9 cellular contexts compared by ENCODE assay signal in genomic region chr22:37843746-37844089, GRCh38. TPM values are rescaled to one million over a fixed set of nuclear protein-coding genes. Genes with fewer than 3 reads are reported as not detected.
A peak's percentile ranks its signal among the peaks of the same experiment; 100 is the strongest.
DNase-seq lines count a peak whose midpoint lies in the region; ATAC-seq and TF ChIP-seq lines count a peak whose summit lies in the region.
"Had no signal": no experiment of that assay in that cellular context is flagged by ENCODE, and none has a peak within 500 bp of the region (broad histone marks: within the 10 kb centered on the region; RNA-seq: fewer than 3 reads in every experiment).

No MANE protein-coding gene starts in this region.

- TF ChIP-seq EP300 in neural cell (conservative IDR thresholded peaks at IDR 0.05; ENCODE audit: poor library complexity, severe bottlenecking) = no peak

- H3K9me3 Mint-ChIP-seq in CD4-positive, alpha-beta memory T cell = no peaks in the 10 kb centered on the region
- peaks cover 4% of the 10 kb centered on the region for H3K9me3 Mint-ChIP-seq in activated CD4-positive, alpha-beta T cell treated with anti-CD3 and anti-CD28 coated beads, Interleukin-2, amount 10 ng/mL, durations not matched to agents 7 days and 5 days
- H3K9me3 Mint-ChIP-seq in type B pancreatic cell = peaks cover 3% of the 10 kb centered on the region

- H3K9me2 ChIP-seq in neural cell (ENCODE audit: insufficient read depth, low read length) = no peaks in the 10 kb centered on the region

- ATAC-seq in GM19463 (IDR thresholded peaks at IDR 0.05; ENCODE audit: unreplicated experiment) (peak; percentile 40), HG03460 (IDR thresholded peaks at IDR 0.05; ENCODE audit: unreplicated experiment) (peak; percentile 19)

- peaks cover 21% of the 10 kb centered on the region for H3K4me1 ChIP-seq in CD4-positive, alpha-beta memory T cell (ENCODE audit: insufficient read depth, low read length)

- H3K4me2 ChIP-seq in neural cell (ENCODE audit: low read length) = peak overlapping the region; percentile 70

- no peak for TF ChIP-seq RAD21 in neural cell (conservative IDR thresholded peaks at IDR 0.05)

- peak overlapping the region; percentile 87 to 95 (median 91) for H3K27ac Mint-ChIP-seq in CD4-positive, alpha-beta memory T cell
- H3K27ac Mint-ChIP-seq in activated CD4-positive, alpha-beta T cell treated with anti-CD3 and anti-CD28 coated beads, Interleukin-2, amount 10 ng/mL, durations not matched to agents 7 days and 5 days = peak overlapping the region; percentile 92
- H3K27ac Mint-ChIP-seq in type B pancreatic cell = peak overlapping the region; percentile 86

- CTCF ChIA-PET in CD4-positive, alpha-beta memory T cell (lab: Charles Lee; ENCODE audit: partially characterized antibody) = interaction anchor here (0.7 to 1.4 kb wide), 8 partner anchors 9 to 62 kb away, joined by 3 to 7 read pairs (median 4); no protein-coding TSS in a partner anchor
- CTCF ChIA-PET in activated CD4-positive, alpha-beta T cell treated with anti-CD3 and anti-CD28 coated beads, Interleukin-2, amount 10 ng/mL, durations not matched to agents 7 days and 5 days (lab: Charles Lee) = interaction anchor here (0.8 to 2.3 kb wide), 12 partner anchors 9 to 277 kb away, joined by 3 to 9 read pairs (median 4); partner anchors contain the start of gene GGA1

- no peaks in the 10 kb centered on the region for H3K27me3 ChIP-seq in CD4-positive, alpha-beta memory T cell (ENCODE audit: insufficient read depth, low read length)
- no peaks in the 10 kb centered on the region for H3K27me3 ChIP-seq in neural cell (ENCODE audit: insufficient read depth, low read depth, low read length)

- POLR2A ChIA-PET in CD4-positive, alpha-beta memory T cell (lab: Charles Lee; ENCODE audit: partially characterized antibody) = interaction anchor here (0.5 to 2.3 kb wide), 18 partner anchors 11 to 1549 kb away, joined by 3 to 13 read pairs (median 4); partner anchors contain the start of genes C22orf23, GCAT, GGA1 and MICALL1
- POLR2A ChIA-PET in activated CD4-positive, alpha-beta T cell treated with anti-CD3 and anti-CD28 coated beads, Interleukin-2, amount 10 ng/mL, durations not matched to agents 7 days and 5 days (lab: Charles Lee) = interaction anchor here (0.7 kb wide), 2 partner anchors 18 to 110 kb away, joined by 6 read pairs; partner anchors contain the start of gene POLR2F

- peaks cover 8% of the 10 kb centered on the region for H3K36me3 ChIP-seq in CD4-positive, alpha-beta memory T cell (ENCODE audit: insufficient read depth, low read length)
- no peaks in the 10 kb centered on the region for H3K36me3 ChIP-seq in neural cell (ENCODE audit: insufficient read depth, low read length)

- no peaks in the 10 kb centered on the region for H4K20me1 ChIP-seq in neural cell (ENCODE audit: insufficient read depth)

- peaks cover 6% of the 10 kb centered on the region for H3F3A ChIP-seq in neural cell (ENCODE audit: insufficient read depth, low read length, poor library complexity, severe bottlenecking)

- intact Hi-C loops in CD4-positive, alpha-beta memory T cell (cut with micrococcal nuclease) = loop anchor here (1.0 to 10.0 kb wide), 5 partner anchors 26 to 235 kb away; partner anchors contain the start of genes C22orf23, GCAT, GGA1 and POLR2F

- H3K4me1 Mint-ChIP-seq in CD4-positive, alpha-beta memory T cell = peaks cover 16 to 35% (median 22%) of the 10 kb centered on the region in 4 donors
- H3K4me1 Mint-ChIP-seq in activated CD4-positive, alpha-beta T cell treated with anti-CD3 and anti-CD28 coated beads, Interleukin-2, amount 10 ng/mL, durations not matched to agents 7 days and 5 days = peaks cover 30% of the 10 kb centered on the region
- H3K4me1 Mint-ChIP-seq in type B pancreatic cell (ENCODE audit: unreplicated experiment) = peaks cover 20% of the 10 kb centered on the region

- no peak overlapping the region for H2AFZ ChIP-seq in neural cell (ENCODE audit: low read depth, low read length)

- peak overlapping the region; percentile 79 for H3K9ac ChIP-seq in neural cell (ENCODE audit: low read length)

- H3K4me3 Mint-ChIP-seq in CD4-positive, alpha-beta memory T cell = peak overlapping the region; percentile 85 to 90 (median 88)
- peak overlapping the region; percentile 88 for H3K4me3 Mint-ChIP-seq in activated CD4-positive, alpha-beta T cell treated with anti-CD3 and anti-CD28 coated beads, Interleukin-2, amount 10 ng/mL, durations not matched to agents 7 days and 5 days
- H3K4me3 Mint-ChIP-seq in type B pancreatic cell = peak overlapping the region; percentile 96

- peak in 1 of 5 donors; percentile 66 for DNase-seq in CD4-positive, alpha-beta memory T cell
- no peak for DNase-seq in activated CD4-positive, alpha-beta T cell treated with anti-CD3 and anti-CD28 coated beads, Interleukin-2, amount 10 ng/mL, durations not matched to agents 7 days and 5 days
- DNase-seq in epithelial cell of proximal tubule (ENCODE audit: low read depth) (no peak), type B pancreatic cell (ENCODE audit: extremely low spot score, unreplicated experiment) (no peak), DMS79 treated with DMSO at 0.1 percent for 48 hours (lab: John Stamatoyannopoulos, UW) (no peak)

- H3K27me3 Mint-ChIP-seq in CD4-positive, alpha-beta memory T cell = no peaks in the 10 kb centered on the region
- no peaks in the 10 kb centered on the region for H3K27me3 Mint-ChIP-seq in activated CD4-positive, alpha-beta T cell treated with anti-CD3 and anti-CD28 coated beads, Interleukin-2, amount 10 ng/mL, durations not matched to agents 7 days and 5 days
- no peaks in the 10 kb centered on the region for H3K27me3 Mint-ChIP-seq in type B pancreatic cell

- no peaks in the 10 kb centered on the region for H3K9me3 ChIP-seq in CD4-positive, alpha-beta memory T cell (ENCODE audit: control insufficient read depth in 1 of 2, low read length in 2 of 2)
- no peaks in the 10 kb centered on the region for H3K9me3 ChIP-seq in neural cell (ENCODE audit: low read length)

- H3K36me3 Mint-ChIP-seq in CD4-positive, alpha-beta memory T cell = peaks cover under 1 to 8% of the 10 kb centered on the region in 2 donors
- peaks cover 22% of the 10 kb centered on the region for H3K36me3 Mint-ChIP-seq in activated CD4-positive, alpha-beta T cell treated with anti-CD3 and anti-CD28 coated beads, Interleukin-2, amount 10 ng/mL, durations not matched to agents 7 days and 5 days (ENCODE audit: low read depth)
- H3K36me3 Mint-ChIP-seq in type B pancreatic cell = peaks cover 10% of the 10 kb centered on the region

- H3K79me2 ChIP-seq in neural cell (replicated peaks; ENCODE audit: insufficient read depth, low read length) = peaks cover 18% of the 10 kb centered on the region

- peak overlapping the region; percentile 29 to 77 for H3K4me3 ChIP-seq in CD4-positive, alpha-beta memory T cell (ENCODE audit: low read length in 2 of 2)
- H3K4me3 ChIP-seq in epithelial cell of proximal tubule (ENCODE audit: low read depth, low read length) = peak overlapping the region; percentile 80
- peak overlapping the region; percentile 81 for H3K4me3 ChIP-seq in neural cell (ENCODE audit: low read length)

- TF ChIP-seq CTCF in epithelial cell of proximal tubule (conservative IDR thresholded peaks at IDR 0.05; ENCODE audit: low read depth, low read length) (no peak), neural cell (IDR thresholded peaks at IDR 0.05; ENCODE audit: poor library complexity, severe bottlenecking) (no peak), type B pancreatic cell (conservative IDR thresholded peaks at IDR 0.05) (no peak)

- peak overlapping the region; percentile 81 for H3K27ac ChIP-seq in CD4-positive, alpha-beta memory T cell (ENCODE audit: low read depth, low read length)
- H3K27ac ChIP-seq in neural cell (ENCODE audit: low read length) = peak overlapping the region; percentile 78

TF ChIP-seq in neural cell, 6 proteins besides CTCF, POLR2A, EP300 and RAD21 (continues in another document):
- TF ChIP-seq SMC3 (conservative IDR thresholded peaks at IDR 0.05; ENCODE audit: poor library complexity) (no peak), TAF1 (IDR thresholded peaks at IDR 0.05; ENCODE audit: low read depth) (no peak), MXI1 (conservative IDR thresholded peaks at IDR 0.05; ENCODE audit: poor library complexity, severe bottlenecking) (no peak)

RNA-seq across cellular contexts. Expression of gene ANKRD54, which starts 0.4 kb away (rescaled TPM):
- 10 to 100 TPM; 21.6 to 22.7 TPM for total RNA-seq in CD4-positive, alpha-beta memory T cell
- 10 to 100 TPM; 11.0 to 13.4 TPM for polyA plus RNA-seq in CD4-positive, alpha-beta memory T cell
- 10 to 100 TPM; 26.7 to 27.4 TPM for total RNA-seq in activated CD4-positive, alpha-beta T cell treated with anti-CD3 and anti-CD28 coated beads, Interleukin-2, amount 10 ng/mL, durations not matched to agents 7 days and 5 days
- 38.6 and 41.9 TPM in 2 replicates for total RNA-seq in epithelial cell of proximal tubule
- 92.4 and 127 TPM in 2 replicates for polyA plus RNA-seq in neural cell
- 51.2 and 59.2 TPM in 2 replicates for polyA minus RNA-seq in neural cell
- 24.2 and 29.4 TPM in 2 replicates for total RNA-seq in type B pancreatic cell (ENCODE audit: low replicate concordance)

RNA-seq across cellular contexts. Expression of gene EIF3L, which starts 5.5 kb away (rescaled TPM):
- 100 to 1,000 TPM; 550 to 571 TPM for total RNA-seq in CD4-positive, alpha-beta memory T cell
- polyA plus RNA-seq in CD4-positive, alpha-beta memory T cell = 100 to 1,000 TPM; 226 to 364 TPM
- 100 to 1,000 TPM; 444 to 449 TPM for total RNA-seq in activated CD4-positive, alpha-beta T cell treated with anti-CD3 and anti-CD28 coated beads, Interleukin-2, amount 10 ng/mL, durations not matched to agents 7 days and 5 days
- total RNA-seq in epithelial cell of proximal tubule (333 and 418 TPM in 2 replicates), type B pancreatic cell (ENCODE audit: low replicate concordance) (578 and 740 TPM in 2 replicates)
- polyA plus RNA-seq in neural cell = 352 and 396 TPM in 2 replicates
- 527 and 529 TPM in 2 replicates for polyA minus RNA-seq in neural cell

RNA-seq across cellular contexts. Expression of gene GALR3, which starts 20.5 kb away (rescaled TPM):
- total RNA-seq in CD4-positive, alpha-beta memory T cell = not detected
- polyA plus RNA-seq in CD4-positive, alpha-beta memory T cell = not detected
- total RNA-seq in activated CD4-positive, alpha-beta T cell treated with anti-CD3 and anti-CD28 coated beads, Interleukin-2, amount 10 ng/mL, durations not matched to agents 7 days and 5 days = not detected
- total RNA-seq in epithelial cell of proximal tubule (not detected in 2 replicates), type B pancreatic cell (ENCODE audit: low replicate concordance) (0.34 TPM in 1 of 2 replicates, not detected in the other)
- polyA plus RNA-seq in neural cell = 0.73 TPM in 1 of 2 replicates, not detected in the other
- not detected in 2 replicates for polyA minus RNA-seq in neural cell
- total RNA-seq: NCI-H460 had no signal

RNA-seq across cellular contexts. Expression of gene GCAT, which starts 36.0 kb away (rescaled TPM):
- 1 to 10 TPM; 3.4 to 4.4 TPM for total RNA-seq in CD4-positive, alpha-beta memory T cell
- polyA plus RNA-seq in CD4-positive, alpha-beta memory T cell = 1 to 10 TPM; 2.9 to 6.8 TPM
- total RNA-seq in activated CD4-positive, alpha-beta T cell treated with anti-CD3 and anti-CD28 coated beads, Interleukin-2, amount 10 ng/mL, durations not matched to agents 7 days and 5 days = 10 to 100 TPM; 10.4 to 12.0 TPM
- 29.1 and 36.0 TPM in 2 replicates for total RNA-seq in epithelial cell of proximal tubule
- polyA plus RNA-seq in neural cell = 12.2 and 13.0 TPM in 2 replicates
- polyA minus RNA-seq in neural cell = 11.9 and 12.2 TPM in 2 replicates
- 22.3 and 27.4 TPM in 2 replicates for total RNA-seq in type B pancreatic cell (ENCODE audit: low replicate concordance)
